In the genomic region with DNA sequence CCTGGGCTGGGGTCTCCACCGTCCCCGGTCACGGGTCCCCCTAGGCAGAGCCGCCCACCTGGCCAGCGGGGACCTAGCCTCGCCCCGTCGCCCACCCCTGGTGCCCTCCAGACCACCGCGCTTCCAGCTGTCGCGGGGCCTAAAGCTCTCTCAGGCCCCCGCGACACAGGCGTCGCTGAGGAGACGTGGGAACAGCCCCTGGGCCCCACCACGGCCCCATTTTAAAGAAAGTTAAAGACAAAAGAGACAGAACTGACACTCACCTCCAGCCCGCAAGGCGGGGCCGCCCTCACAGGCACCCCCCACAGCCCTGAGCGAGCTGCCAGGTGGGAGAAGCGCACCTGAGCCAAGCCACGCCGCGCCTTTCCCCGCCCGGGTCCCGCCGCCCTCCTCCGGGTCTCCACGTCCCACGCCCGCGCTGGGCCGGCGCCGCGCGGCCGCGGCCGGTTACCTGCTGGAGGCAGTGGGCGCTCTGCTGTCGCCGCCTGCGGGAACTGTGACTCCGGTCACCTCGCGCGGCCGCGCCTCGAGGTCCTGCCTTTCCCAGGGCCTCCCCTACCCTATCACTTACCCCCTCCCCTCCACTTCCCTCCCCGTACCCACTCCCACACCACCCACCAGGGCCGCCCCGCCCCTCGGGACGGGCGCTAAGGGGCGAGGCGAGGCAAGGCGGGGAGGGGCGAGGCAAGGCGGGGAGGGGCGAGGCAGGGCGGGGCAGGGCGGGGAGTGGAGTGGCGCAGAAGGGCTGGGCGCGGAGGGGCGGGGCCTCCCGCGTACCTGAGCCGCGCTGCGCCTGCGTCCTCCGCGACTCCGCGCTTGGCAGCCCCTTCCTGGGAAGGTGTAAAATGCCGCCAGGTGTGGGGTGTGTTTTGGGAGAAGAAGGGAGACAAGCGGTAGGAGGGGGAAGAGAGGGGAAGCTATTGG, we compare ENCODE assay signal across 8 cellular contexts. TPM values are rescaled to one million over a fixed set of nuclear protein-coding genes. Genes with fewer than 3 reads are reported as not detected.
DNase-seq lines count a peak whose midpoint lies in the region; ATAC-seq and TF ChIP-seq lines count a peak whose summit lies in the region.

No MANE protein-coding gene starts in this region.

- H3K9me3 Mint-ChIP-seq in CD4-positive, alpha-beta memory T cell = no peaks in the 10 kb centered on the region

- in situ Hi-C loops in T47D (cut with HindIII; ENCODE audit: low pct_unique_long_range_greater_than_20kb, low sequenced_read_pairs) = no loop called here

- peak overlapping the region; percentile 68 for H3K27ac ChIP-seq in CD4-positive, alpha-beta memory T cell (ENCODE audit: low read depth, low read length)
- H3K27ac ChIP-seq in right lobe of liver = peak overlapping the region in 2 of 3 donors; percentile 20 to 30

- peaks cover 0 to 3% of the 10 kb centered on the region in 2 donors for H3K9me3 ChIP-seq in CD4-positive, alpha-beta memory T cell (ENCODE audit: control insufficient read depth in 1 of 2, low read length in 2 of 2)
- H3K9me3 ChIP-seq in right lobe of liver = no peaks in the 10 kb centered on the region

- POLR2A ChIA-PET in CD4-positive, alpha-beta memory T cell (lab: Charles Lee; ENCODE audit: partially characterized antibody) = interaction anchor here (0.6 to 10.4 kb wide), 22 partner anchors 9 to 326 kb away, joined by 3 to 93 read pairs (median 5); a partner anchor contains a TSS

- WGBS in right lobe of liver (ENCODE audit: insufficient coverage, low coverage, low lambda C conversion rate, missing lambda C conversion rate) = 3% methylated on average over 34 of the region's 84 CpGs

- TF ChIP-seq POLR2A in right lobe of liver (IDR thresholded peaks at IDR 0.05) = peak; percentile 44

- peaks cover 72% of the 10 kb centered on the region for H3K4me1 ChIP-seq in CD4-positive, alpha-beta memory T cell (ENCODE audit: insufficient read depth, low read length)
- H3K4me1 ChIP-seq in right lobe of liver = no peaks in the 10 kb centered on the region

- peaks cover 63 to 93% (median 75%) of the 10 kb centered on the region in 4 donors for H3K4me1 Mint-ChIP-seq in CD4-positive, alpha-beta memory T cell

- H3K27me3 Mint-ChIP-seq in CD4-positive, alpha-beta memory T cell = no peaks in the 10 kb centered on the region

- CTCF ChIA-PET in CD4-positive, alpha-beta memory T cell (lab: Charles Lee; ENCODE audit: partially characterized antibody) = interaction anchor here (0.6 to 2.0 kb wide), 6 partner anchors 12 to 75 kb away, joined by 3 to 10 read pairs (median 4); no protein-coding TSS in a partner anchor

- DNase-seq in CD4-positive, alpha-beta memory T cell = peak; percentile 80 to 90 (median 83)
- DNase-seq in NAMALWA (ENCODE audit: low spot score) (peak; percentile 65), UCSD-AML1 (lab: John Stamatoyannopoulos, UW; ENCODE audit: unreplicated experiment) (peak; percentile 45), T47D (ENCODE audit: low read depth in 1 of 2, low spot score in 1 of 2) (peak; percentile 91 to 96), right lobe of liver (peak; percentile 51 to 83 (median 71))
- DNase-seq in stimulated activated CD4-positive, alpha-beta T cell treated with anti-CD3 and anti-CD28 coated beads, TNF-alpha, amount 100 ng/mL, for 48 hours (ENCODE audit: low read depth in 3 of 3) = peak; percentile 75 to 87 (median 79)

- H3K4me3 Mint-ChIP-seq in CD4-positive, alpha-beta memory T cell = peak overlapping the region; percentile 84 to 92 (median 88)

- peak overlapping the region; percentile 81 to 95 (median 91) for H3K27ac Mint-ChIP-seq in CD4-positive, alpha-beta memory T cell

- peak in 1 of 4 donors; percentile 7 for TF ChIP-seq CTCF in right lobe of liver (IDR thresholded peaks at IDR 0.05)

- H3K4me3 ChIP-seq in CD4-positive, alpha-beta memory T cell (ENCODE audit: low read length in 2 of 2) = peak overlapping the region; percentile 34 to 63
- peak overlapping the region; percentile 41 to 59 (median 53) for H3K4me3 ChIP-seq in right lobe of liver

- H3K27me3 ChIP-seq in CD4-positive, alpha-beta memory T cell (ENCODE audit: insufficient read depth, low read length) = no peaks in the 10 kb centered on the region
- H3K27me3 ChIP-seq in right lobe of liver = no peaks in the 10 kb centered on the region

- intact Hi-C loops in CD4-positive, alpha-beta memory T cell (cut with micrococcal nuclease) = loop anchor here (1.0 to 5.0 kb wide), 4 partner anchors 8 to 56 kb away; a partner anchor contains a TSS
- intact Hi-C loops in right lobe of liver (cut with DNase I) = no loop called here

- ATAC-seq in GM21447 (IDR thresholded peaks at IDR 0.05; ENCODE audit: unreplicated experiment) (peak; percentile 63), right lobe of liver (peak; percentile 85 to 98 (median 94)), GM18520 (IDR thresholded peaks at IDR 0.05; ENCODE audit: unreplicated experiment) (no peak)

- H3K36me3 ChIP-seq in CD4-positive, alpha-beta memory T cell (ENCODE audit: insufficient read depth, low read length) = peaks cover 8% of the 10 kb centered on the region
- H3K36me3 ChIP-seq in right lobe of liver = no peaks in the 10 kb centered on the region

- peaks cover 35% of the 10 kb centered on the region in 2 donors for H3K36me3 Mint-ChIP-seq in CD4-positive, alpha-beta memory T cell

RNA-seq across cellular contexts. Expression of a gene that starts 31.2 kb away (rescaled TPM):
- 100 to 1,000 TPM; 320 to 325 TPM for total RNA-seq in CD4-positive, alpha-beta memory T cell
- polyA plus RNA-seq in CD4-positive, alpha-beta memory T cell = 100 to 1,000 TPM; 234 to 261 TPM
- total RNA-seq in right lobe of liver = 1 to 10 TPM; 1.0 to 6.5 (median 4.3) TPM

Comparison
In these comparisons a context has a peak if more than half of its experiments do, and no peak if none do; other contexts are left out.
1. RNA of a gene that starts 31.2 kb away (total RNA-seq): 320 to 325 TPM in CD4-positive, alpha-beta memory T cell; 1.0 to 6.5 TPM in right lobe of liver; every median in the first group is over 10 times any median in the second.
2. Peak in every context shown above with its lines, with median percentiles within 50 percentile points of each other: DNase-seq.